8 cellular contexts compared by ENCODE assay signal in the genomic region with DNA sequence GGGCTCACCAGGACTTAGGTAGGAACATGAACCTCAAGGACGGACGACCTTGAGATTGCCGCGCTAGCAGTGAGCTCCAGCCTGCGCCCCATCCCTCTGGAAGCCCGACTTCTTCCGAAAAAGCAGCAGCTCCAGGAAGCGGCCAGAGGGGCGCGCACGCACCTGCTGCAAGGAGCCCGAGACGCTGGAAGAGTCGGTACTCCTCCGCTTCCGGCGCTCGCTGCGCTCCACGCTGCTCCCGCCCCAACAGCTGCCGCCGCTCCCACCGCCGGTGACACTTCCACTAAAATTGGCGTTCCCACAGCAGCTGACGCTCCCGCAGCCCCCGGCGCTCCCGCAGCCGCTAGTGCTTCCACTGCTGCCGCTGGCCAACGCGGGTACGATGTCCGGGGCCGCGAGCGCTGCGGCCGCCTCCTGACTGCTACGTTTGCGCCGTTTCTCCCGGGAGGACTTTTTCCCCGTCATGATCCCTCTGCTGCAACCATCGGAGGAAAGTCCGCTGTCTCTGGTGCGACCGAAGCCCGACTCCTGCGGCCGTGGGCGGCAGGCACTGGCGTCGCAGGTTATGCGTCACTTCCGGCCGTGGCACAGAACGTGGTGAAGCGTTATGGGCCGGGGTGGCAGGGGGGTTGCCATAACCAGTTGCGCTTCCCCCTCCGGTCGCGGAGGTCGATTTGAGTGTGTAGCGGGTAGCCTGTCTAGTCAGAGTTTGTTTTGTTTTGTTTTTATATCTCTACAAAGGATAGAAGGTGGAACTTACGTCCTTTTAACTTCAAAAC.
DNase-seq lines count a peak whose midpoint lies in the region; ATAC-seq lines count a peak whose summit lies in the region.

A gene with protein sequence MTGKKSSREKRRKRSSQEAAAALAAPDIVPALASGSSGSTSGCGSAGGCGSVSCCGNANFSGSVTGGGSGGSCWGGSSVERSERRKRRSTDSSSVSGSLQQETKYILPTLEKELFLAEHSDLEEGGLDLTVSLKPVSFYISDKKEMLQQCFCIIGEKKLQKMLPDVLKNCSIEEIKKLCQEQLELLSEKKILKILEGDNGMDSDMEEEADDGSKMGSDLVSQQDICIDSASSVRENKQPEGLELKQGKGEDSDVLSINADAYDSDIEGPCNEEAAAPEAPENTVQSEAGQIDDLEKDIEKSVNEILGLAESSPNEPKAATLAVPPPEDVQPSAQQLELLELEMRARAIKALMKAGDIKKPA (minus strand): TSS at position 552 of the 779 bp plus-strand sequence. CDS start 87 bp downstream, at position 465.

- DNase-seq in AG08396 (ENCODE audit: low spot score) (peak; percentile 96), NCI-H2227 (lab: John Stamatoyannopoulos, UW; ENCODE audit: unreplicated experiment) (peak; percentile 93), islet precursor cell (peak; percentile 95)
- peak; percentile 88 for DNase-seq in activated CD4-positive, CD25-positive, alpha-beta regulatory T cell treated with anti-CD3 and anti-CD28 coated beads, Interleukin-2, amount 50 U/mL, for 16 hours (ENCODE audit: low read depth, low spot score)
- peak; percentile 81 to 87 for DNase-seq in central memory CD8-positive, alpha-beta T cell (ENCODE audit: low spot score in 2 of 2)
- DNase-seq in stimulated activated CD4-positive, alpha-beta T cell treated with anti-CD3 and anti-CD28 coated beads, Interleukin-12 subunit alpha, Interleukin-12 subunit beta, amount 100 ng/mL, for 48 hours (ENCODE audit: low read depth in 2 of 3, low spot score in 1 of 3): peak; percentile 86 to 91 (median 91)

- peak; percentile 95 for ATAC-seq in GM18907 (IDR thresholded peaks at IDR 0.05; ENCODE audit: unreplicated experiment)
- peak; percentile 96 for ATAC-seq in HG03159 (IDR thresholded peaks at IDR 0.05; ENCODE audit: unreplicated experiment)
- peak; percentile 96 for ATAC-seq in central memory CD8-positive, alpha-beta T cell (replicated peaks; ENCODE audit: extremely low read depth, poor library complexity, severe bottlenecking)

- H3K4me1 Mint-ChIP-seq in central memory CD8-positive, alpha-beta T cell: peaks cover 38% of the 10 kb centered on the region

- peak within 1 kb of the TSS; percentile 100 for H3K4me3 Mint-ChIP-seq in central memory CD8-positive, alpha-beta T cell

- peaks cover 20% of the 10 kb centered on the region for H3K36me3 Mint-ChIP-seq in central memory CD8-positive, alpha-beta T cell (ENCODE audit: insufficient read depth)

- H3K27me3 Mint-ChIP-seq in central memory CD8-positive, alpha-beta T cell: no peaks in the 10 kb centered on the region

- peaks cover 7% of the 10 kb centered on the region for H3K9me3 Mint-ChIP-seq in central memory CD8-positive, alpha-beta T cell

- H3K27ac Mint-ChIP-seq in central memory CD8-positive, alpha-beta T cell (ENCODE audit: low read depth): peak within 1 kb of the TSS; percentile 99

Comparison
In these comparisons a context has a peak if more than half of its experiments do, and no peak if none do; other contexts are left out.
1. Peak in every context shown above with its lines: DNase-seq and ATAC-seq.